Comparison of ENCODE assay signal across 24 cellular contexts in genomic region chr9:106106396-106106795, GRCh38.
"Had no signal": no experiment of that assay in that cellular context is flagged by ENCODE, and none has a peak within 500 bp of the region (broad histone marks: within the 10 kb centered on the region; RNA-seq: fewer than 3 reads in every experiment).

No MANE protein-coding gene starts in this region.

- H3K27me3 Mint-ChIP-seq: IgD-negative memory B cell had no signal

- H3K27me3 ChIP-seq: SJCRH30 had no signal

- H3K4me3 Mint-ChIP-seq: IgD-negative memory B cell had no signal

- H3K27ac Mint-ChIP-seq: IgD-negative memory B cell had no signal

- FAIRE-seq: HTR-8/SVneo, K562 had no signal

- H3K36me3 Mint-ChIP-seq: IgD-negative memory B cell had no signal

- H3K4me3 ChIP-seq: K562, SJCRH30 had no signal

- ATAC-seq: K562, Panc1, Right ventricle myocardium inferior, SK-N-SH treated with all-trans-retinoic acid at 6 μM for 48 hours had no signal

- DNase-seq: Kasumi-1, MV-4-11, NCI-H1048, NCI-H1105, NCI-H1417, NCI-H1436 treated with DMSO at 0.1 percent for 48 hours, NCI-H1694 treated with DMSO at 0.1 percent for 48 hours, NCI-H1930, NCI-H2081, NCI-H2107, NCI-H2227 treated with DMSO at 0.1 percent for 48 hours, NCI-H524, NCI-H526 treated with DMSO at 0.1 percent for 48 hours, NCI-H774, SHP77 treated with DMSO at 0.1 percent for 48 hours, SJCRH30 had no signal

- H3K36me3 ChIP-seq: SJCRH30 had no signal

- H3K27ac ChIP-seq: HL-60, KMS-11, SJCRH30 had no signal

- H3K9me3 ChIP-seq: SJCRH30 had no signal
